ENCODE assay signal across 17 cellular contexts in genomic region chr2:157182204-157182709, GRCh38.
DNase-seq lines count a peak whose midpoint lies in the region; TF ChIP-seq lines count a peak whose summit lies in the region.
"Had no signal": no experiment of that assay in that cellular context is flagged by ENCODE, and none has a peak within 500 bp of the region (broad histone marks: within the 10 kb centered on the region; RNA-seq: fewer than 3 reads in every experiment).

No MANE protein-coding gene starts in this region.

- intact Hi-C loops in mammary epithelial cell (cut with micrococcal nuclease) (no loop called here), prostate gland (cut with DNase I) (no loop called here)

- no peak overlapping the region for H3K4me2 ChIP-seq in mammary epithelial cell (ENCODE audit: insufficient read depth, low read depth, low read length)
- H3K4me2 ChIP-seq: hepatocyte had no signal

- no peak for TF ChIP-seq POLR2A in prostate gland (IDR thresholded peaks at IDR 0.05)

- H2AFZ ChIP-seq in mammary epithelial cell (ENCODE audit: low read depth, low read length): peak overlapping the region; percentile 3
- H2AFZ ChIP-seq: hepatocyte had no signal

- TF ChIP-seq CTCF in mammary epithelial cell (conservative IDR thresholded peaks at IDR 0.05 in 1 of 2, IDR thresholded peaks at IDR 0.05 in 1 of 2; ENCODE audit: extremely low read depth in 1 of 2, insufficient read depth in 1 of 2, low read depth in 1 of 2, low read length in 2 of 2) (no peak), prostate gland (IDR thresholded peaks at IDR 0.05) (no peak)

- dilution Hi-C loops in mammary epithelial cell (cut with HindIII; ENCODE audit: low sequenced_read_pairs): no loop called here

- no peaks in the 10 kb centered on the region for H4K20me1 ChIP-seq in mammary epithelial cell (ENCODE audit: insufficient read depth, low read length)

- no peaks in the 10 kb centered on the region for H3K79me2 ChIP-seq in mammary epithelial cell (ENCODE audit: insufficient read depth, low read length)
- H3K79me2 ChIP-seq: hepatocyte had no signal

- peak overlapping the region; percentile 8 for H3K27ac ChIP-seq in mammary epithelial cell (ENCODE audit: insufficient read depth, low read depth, low read length)
- H3K27ac ChIP-seq in prostate gland: peak overlapping the region in 1 of 2 donors; percentile 12
- H3K27ac ChIP-seq: body of pancreas, hepatocyte had no signal

- H3K4me3 ChIP-seq in mammary epithelial cell (replicated peaks in 1 of 3; ENCODE audit: insufficient read depth in 1 of 3, low read depth in 2 of 3, low read length in 3 of 3) (no peak overlapping the region), prostate gland (no peak overlapping the region)
- H3K4me3 ChIP-seq: body of pancreas, hepatocyte had no signal

- H3K9me3 ChIP-seq in mammary epithelial cell (replicated peaks; ENCODE audit: insufficient read depth, low read length) (no peaks in the 10 kb centered on the region), prostate gland (no peaks in the 10 kb centered on the region)
- H3K9me3 ChIP-seq: body of pancreas had no signal

- CTCF ChIA-PET in mammary epithelial cell (lab: Charles Lee; ENCODE audit: low non-redundant PET): no interaction called here

- DNase-seq in DMS 273 (lab: John Stamatoyannopoulos, UW; ENCODE audit: unreplicated experiment): peak; percentile 95
- peak; percentile 71 for DNase-seq in NCI-H524 treated with DMSO at 0.1 percent for 48 hours (lab: John Stamatoyannopoulos, UW)
- DNase-seq in mammary epithelial cell: no peak
- peak; percentile 20 for DNase-seq in occipital lobe (lab: John Stamatoyannopoulos, UW)
- DNase-seq in mucosa of gallbladder (ENCODE audit: low spot score): no peak
- no peak for DNase-seq in activated CD4-positive, alpha-beta T cell treated with anti-CD3 and anti-CD28 coated beads, Interleukin-2, amount 50 U/mL, for 48 hours
- no peak for DNase-seq in prostate gland (ENCODE audit: low spot score)
- no peak for DNase-seq in LoVo (ENCODE audit: low spot score)
- DNase-seq: activated CD8-positive, alpha-beta memory T cell treated with anti-CD3 and anti-CD28 coated beads for 24 hours; activated gamma-delta T cell treated with Interleukin-2 at 50 U/mL for 16 hours; body of pancreas; CD4-positive, alpha-beta T cell; endodermal cell; NCI-H1436 treated with DMSO at 0.1 percent for 48 hours; NCI-H774; stimulated activated naive CD4-positive, alpha-beta T cell had no signal

- no TSS peak for BruUV-seq in mammary epithelial cell (replicated peaks; lab: Mats Ljungman, UMichigan)

- WGBS in mammary epithelial cell (ENCODE audit: low coverage, missing lambda C conversion rate): 98% methylated on average over 6 of the region's 6 CpGs
- 92% methylated on average over 6 of the region's 6 CpGs for WGBS in prostate gland

- in situ Hi-C loops in mammary epithelial cell (cut with MboI; ENCODE audit: low sequenced_read_pairs in 2 of 2): loop anchor here (25.0 kb wide), 2 partner anchors 295 to 1795 kb away; no protein-coding TSS in a partner anchor

- H3K36me3 ChIP-seq in mammary epithelial cell (ENCODE audit: insufficient read depth, low read length) (no peaks in the 10 kb centered on the region), prostate gland (no peaks in the 10 kb centered on the region)

- H3K4me1 ChIP-seq in mammary epithelial cell (ENCODE audit: insufficient read depth, low read length) (peaks cover 12% of the 10 kb centered on the region), prostate gland (replicated peaks) (no peaks in the 10 kb centered on the region)

- no peak overlapping the region for H3K9ac ChIP-seq in mammary epithelial cell (ENCODE audit: insufficient read depth, low read length)

- H3K27me3 ChIP-seq in mammary epithelial cell (ENCODE audit: insufficient read depth, low read length) (no peaks in the 10 kb centered on the region), prostate gland (replicated peaks; ENCODE audit: insufficient read depth) (no peaks in the 10 kb centered on the region)
- H3K27me3 ChIP-seq: body of pancreas, hepatocyte had no signal

Comparison
In these comparisons a context has a peak if more than half of its experiments do, and no peak if none do; other contexts are left out.
1. DNase-seq: peak in DMS 273 (single experiment), NCI-H524 treated with DMSO at 0.1 percent for 48 hours (single experiment) and occipital lobe (single experiment); none in mammary epithelial cell (single experiment), mucosa of gallbladder (single experiment), activated CD4-positive, alpha-beta T cell treated with anti-CD3 and anti-CD28 coated beads, Interleukin-2, amount 50 U/mL, for 48 hours (0 of 2), prostate gland (single experiment) and LoVo (single experiment).